In genomic region chr16:11066231-11066870, GRCh38 we compare ENCODE assay signal across 21 cellular contexts.
DNase-seq lines count a peak whose midpoint lies in the region; ATAC-seq, FAIRE-seq and TF ChIP-seq lines count a peak whose summit lies in the region.
"Had no signal": no experiment of that assay in that cellular context is flagged by ENCODE, and none has a peak within 500 bp of the region (broad histone marks: within the 10 kb centered on the region; RNA-seq: fewer than 3 reads in every experiment).

No MANE protein-coding gene starts in this region.

- no peak for DNase-seq in T-helper 2 cell treated with Interferon-gamma antibody and Interleukin-4, amounts not matched to agents 5 μg/mL and 100 μg/mL, for 36 hours (ENCODE audit: low spot score)
- DNase-seq in T-helper 2 cell, result no peak
- DNase-seq in HL-60 (ENCODE audit: low read depth in 1 of 2, low spot score in 1 of 2), result peak; percentile 89 to 93
- no peak for DNase-seq in kidney
- DNase-seq in activated CD4-positive, CD25-positive, alpha-beta regulatory T cell treated with anti-CD3 and anti-CD28 coated beads, Interleukin-2, amount 50 U/mL, for 72 hours, result no peak
- no peak for DNase-seq in HT-29 (ENCODE audit: low spot score)
- DNase-seq: 8988T; activated CD8-positive, alpha-beta memory T cell treated with anti-CD3 and anti-CD28 coated beads, Interleukin-2, amount 50 U/mL, for 4 hours; activated naive CD8-positive, alpha-beta T cell treated with anti-CD3 and anti-CD28 coated beads for 36 hours; cortex of kidney; foreskin keratinocyte; NCI-H1694; NCI-H345; nephron progenitor cell; T-cell; thyroid gland had no signal

- peaks cover 23 to 34% of the 10 kb centered on the region in 2 donors for H3K4me1 ChIP-seq in kidney (ENCODE audit: control insufficient read depth in 1 of 2, insufficient read depth in 1 of 2, low read depth in 1 of 2, low read length in 2 of 2)
- H3K4me1 ChIP-seq: foreskin keratinocyte had no signal

- H3K36me3 Mint-ChIP-seq in T-helper 2 cell treated with Interferon-gamma antibody and Interleukin-4, amounts not matched to agents 5 μg/mL and 100 μg/mL, for 36 hours (ENCODE audit: low read depth), result peaks cover 30% of the 10 kb centered on the region
- H3K36me3 Mint-ChIP-seq in T-helper 1 cell treated with Interleukin-12 subunit alpha and Interleukin-12 subunit beta and Interleukin-4 antibody, amounts not matched to agents 30 μg/mL and 1 μg/mL, for 36 hours (ENCODE audit: low read depth), result peaks cover 45% of the 10 kb centered on the region

- peak overlapping the region; percentile 62 for H3K27ac ChIP-seq in HL-60 (replicated peaks)
- H3K27ac ChIP-seq in kidney (ENCODE audit: low read depth in 2 of 2, low read length in 2 of 2), result peak overlapping the region; percentile 30 to 88
- H3K27ac ChIP-seq: BLaER1, epithelial cell of prostate, foreskin keratinocyte, thyroid gland had no signal

- no peak for TF ChIP-seq CTCF in HL-60 (IDR thresholded peaks at IDR 0.05; ENCODE audit: insufficient read depth, low read length)
- no peak for TF ChIP-seq CTCF in kidney (IDR thresholded peaks at IDR 0.05; ENCODE audit: borderline replicate concordance, extremely low read depth, insufficient read depth)

- FAIRE-seq in kidney (lab: Jason Lieb, UNC), result no peak

- H3K4me3 ChIP-seq in HL-60 (replicated peaks; ENCODE audit: insufficient read depth, low read length) (no peak overlapping the region), kidney (ENCODE audit: low read length in 2 of 2) (no peak overlapping the region)
- H3K4me3 ChIP-seq: BLaER1, thyroid gland had no signal

- no peaks in the 10 kb centered on the region for H3K9me3 Mint-ChIP-seq in T-helper 2 cell treated with Interferon-gamma antibody and Interleukin-4, amounts not matched to agents 5 μg/mL and 100 μg/mL, for 36 hours
- H3K9me3 Mint-ChIP-seq in T-helper 1 cell treated with Interleukin-12 subunit alpha and Interleukin-12 subunit beta and Interleukin-4 antibody, amounts not matched to agents 30 μg/mL and 1 μg/mL, for 36 hours, result no peaks in the 10 kb centered on the region
- H3K9me3 Mint-ChIP-seq: activated naive CD8-positive, alpha-beta T cell treated with anti-CD3 and anti-CD28 coated beads for 36 hours; brain; nephron progenitor cell; T-cell had no signal

- H3K36me3 ChIP-seq in kidney (ENCODE audit: control insufficient read depth in 1 of 2, insufficient read depth in 2 of 2, low read length in 2 of 2), result peaks cover 6 to 7% of the 10 kb centered on the region in 2 donors
- H3K36me3 ChIP-seq: thyroid gland had no signal

- ATAC-seq in GM18907 (IDR thresholded peaks at IDR 0.05; ENCODE audit: unreplicated experiment), result no peak
- ATAC-seq: foreskin keratinocyte had no signal

- H3K4me1 Mint-ChIP-seq in T-helper 2 cell treated with Interferon-gamma antibody and Interleukin-4, amounts not matched to agents 5 μg/mL and 100 μg/mL, for 36 hours (ENCODE audit: low read depth), result peaks cover 57% of the 10 kb centered on the region
- H3K4me1 Mint-ChIP-seq in T-helper 1 cell treated with Interleukin-12 subunit alpha and Interleukin-12 subunit beta and Interleukin-4 antibody, amounts not matched to agents 30 μg/mL and 1 μg/mL, for 36 hours (ENCODE audit: low read depth), result peaks cover 22% of the 10 kb centered on the region

- H3K4me3 Mint-ChIP-seq in T-helper 2 cell treated with Interferon-gamma antibody and Interleukin-4, amounts not matched to agents 5 μg/mL and 100 μg/mL, for 36 hours, result no peak overlapping the region
- no peak overlapping the region for H3K4me3 Mint-ChIP-seq in T-helper 1 cell treated with Interleukin-12 subunit alpha and Interleukin-12 subunit beta and Interleukin-4 antibody, amounts not matched to agents 30 μg/mL and 1 μg/mL, for 36 hours
- H3K4me3 Mint-ChIP-seq: activated naive CD8-positive, alpha-beta T cell treated with anti-CD3 and anti-CD28 coated beads for 36 hours; brain; nephron progenitor cell; T-cell had no signal

- H3K27me3 ChIP-seq in HL-60 (ENCODE audit: insufficient read depth, poor library complexity, severe bottlenecking), result no peaks in the 10 kb centered on the region
- H3K27me3 ChIP-seq: BLaER1, foreskin keratinocyte, thyroid gland had no signal

- peak overlapping the region in 1 of 2 donors; percentile 13 for H3K9ac ChIP-seq in kidney (ENCODE audit: low read length in 2 of 2)
- H3K9ac ChIP-seq: BLaER1 had no signal

- no peaks in the 10 kb centered on the region for H3K27me3 Mint-ChIP-seq in T-helper 2 cell treated with Interferon-gamma antibody and Interleukin-4, amounts not matched to agents 5 μg/mL and 100 μg/mL, for 36 hours (ENCODE audit: low read depth)
- no peaks in the 10 kb centered on the region for H3K27me3 Mint-ChIP-seq in T-helper 1 cell treated with Interleukin-12 subunit alpha and Interleukin-12 subunit beta and Interleukin-4 antibody, amounts not matched to agents 30 μg/mL and 1 μg/mL, for 36 hours (ENCODE audit: low read depth)
- H3K27me3 Mint-ChIP-seq: activated naive CD8-positive, alpha-beta T cell treated with anti-CD3 and anti-CD28 coated beads for 36 hours; T-cell had no signal

- no peaks in the 10 kb centered on the region for H3K9me3 ChIP-seq in kidney (ENCODE audit: control insufficient read depth in 1 of 2, low read length in 2 of 2)
- H3K9me3 ChIP-seq: BLaER1, thyroid gland had no signal

- intact Hi-C loops in kidney (cut with DNase I), result no loop called here

- H3K27ac Mint-ChIP-seq in T-helper 2 cell treated with Interferon-gamma antibody and Interleukin-4, amounts not matched to agents 5 μg/mL and 100 μg/mL, for 36 hours, result peak overlapping the region; percentile 62
- H3K27ac Mint-ChIP-seq in T-helper 1 cell treated with Interleukin-12 subunit alpha and Interleukin-12 subunit beta and Interleukin-4 antibody, amounts not matched to agents 30 μg/mL and 1 μg/mL, for 36 hours, result peak overlapping the region; percentile 26
- H3K27ac Mint-ChIP-seq: activated naive CD8-positive, alpha-beta T cell treated with anti-CD3 and anti-CD28 coated beads for 36 hours had no signal

Comparison
In these comparisons a context has a peak if more than half of its experiments do, and no peak if none do; other contexts are left out.
1. DNase-seq: peak in HL-60 (2 of 2); none in T-helper 2 cell treated with Interferon-gamma antibody and Interleukin-4, amounts not matched to agents 5 μg/mL and 100 μg/mL, for 36 hours (single experiment), T-helper 2 cell (0 of 5), kidney (single experiment), activated CD4-positive, CD25-positive, alpha-beta regulatory T cell treated with anti-CD3 and anti-CD28 coated beads, Interleukin-2, amount 50 U/mL, for 72 hours (single experiment) and HT-29 (single experiment).